In the genomic region with DNA sequence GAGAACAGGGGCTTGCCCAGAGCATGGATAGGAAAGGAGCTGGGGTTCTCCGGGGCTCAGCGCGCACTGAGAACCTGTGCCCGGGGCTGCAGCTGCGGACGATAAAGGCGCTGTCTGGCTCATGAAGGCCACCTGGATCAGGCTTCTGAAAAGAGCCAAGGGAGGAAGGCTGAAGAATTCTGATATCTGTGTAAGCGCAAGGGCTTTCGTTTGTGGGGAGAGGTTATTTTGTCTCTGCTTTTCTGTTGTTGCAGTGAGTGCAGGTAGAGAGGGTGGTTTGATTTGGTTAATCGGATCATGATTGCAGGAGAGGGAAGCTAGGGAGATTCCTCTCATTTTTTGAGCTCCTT, we compare ENCODE assay signal across 9 cellular contexts.
DNase-seq lines count a peak whose midpoint lies in the region; ATAC-seq and TF ChIP-seq lines count a peak whose summit lies in the region.
"Had no signal": no experiment of that assay in that cellular context is flagged by ENCODE, and none has a peak within 500 bp of the region (broad histone marks: within the 10 kb centered on the region; RNA-seq: fewer than 3 reads in every experiment).

No MANE protein-coding gene starts in this region.

- H3K4me1 ChIP-seq in esophagus squamous epithelium: peaks cover 0 to 14% (median 4%) of the 10 kb centered on the region in 3 donors

- DNase-seq in WTC11 (ENCODE audit: low spot score): peak; percentile 48
- DNase-seq in left colon: peak in 1 of 2 donors; percentile 49
- no peak for DNase-seq in esophagus squamous epithelium (lab: John Stamatoyannopoulos, UW)
- no peak for DNase-seq in T-helper 17 cell
- DNase-seq in NCI-H187 (lab: John Stamatoyannopoulos, UW): no peak
- DNase-seq: brain microvascular endothelial cell had no signal

- H3K9me3 ChIP-seq in esophagus squamous epithelium (no peaks in the 10 kb centered on the region), T-helper 17 cell (ENCODE audit: control insufficient read depth, low read length, poor library complexity, severe bottlenecking) (no peaks in the 10 kb centered on the region)

- POLR2A ChIA-PET in WTC11 (lab: Charles Lee): no interaction called here

- 19 to 29% methylated on average over 6 to 10 of the region's 10 CpGs for WGBS in esophagus squamous epithelium, 2 donors

- H3K4me3 Mint-ChIP-seq in WTC11: peak overlapping the region; percentile 80
- H3K4me3 Mint-ChIP-seq in T-helper 17 cell: no peak overlapping the region

- TF ChIP-seq POLR2A in esophagus squamous epithelium (IDR thresholded peaks at IDR 0.05): no peak

- H3K27ac ChIP-seq in 22Rv1 (peak overlapping the region; percentile 88), esophagus squamous epithelium (no peak overlapping the region)
- H3K27ac ChIP-seq: brain microvascular endothelial cell had no signal

- intact Hi-C loops in left colon (cut with DNase I, micrococcal nuclease): no loop called here
- intact Hi-C loops in esophagus squamous epithelium (cut with DNase I): no loop called here

- CTCF ChIA-PET in WTC11 (lab: Charles Lee): no interaction called here

- H3K27ac Mint-ChIP-seq in WTC11: no peak overlapping the region
- H3K27ac Mint-ChIP-seq in T-helper 17 cell: no peak overlapping the region

- no peaks in the 10 kb centered on the region; the same call in 1 of the 2 replicates for H3K27me3 Mint-ChIP-seq in WTC11 (ENCODE audit: low read depth)
- H3K27me3 Mint-ChIP-seq in T-helper 17 cell: peaks cover 38% of the 10 kb centered on the region

- H3K36me3 Mint-ChIP-seq in WTC11 (no peaks in the 10 kb centered on the region), T-helper 17 cell (ENCODE audit: low read depth) (no peaks in the 10 kb centered on the region)

- ATAC-seq in GM19324 (IDR thresholded peaks at IDR 0.05; ENCODE audit: low FRiP score, unreplicated experiment) (peak; percentile 35), WTC11 (peak; percentile 96), left colon (peak; percentile 66), GM21723 (IDR thresholded peaks at IDR 0.05; ENCODE audit: unreplicated experiment) (no peak), T-helper 17 cell (no peak)

- H3K4me3 ChIP-seq in esophagus squamous epithelium: peak overlapping the region in 1 of 4 donors; percentile 16

- no peaks in the 10 kb centered on the region for H3K36me3 ChIP-seq in esophagus squamous epithelium
- H3K36me3 ChIP-seq: brain microvascular endothelial cell had no signal

- H3K27me3 ChIP-seq in esophagus squamous epithelium: no peaks in the 10 kb centered on the region
- H3K27me3 ChIP-seq: brain microvascular endothelial cell had no signal

- no peaks in the 10 kb centered on the region for H3K9me3 Mint-ChIP-seq in WTC11

- TF ChIP-seq CTCF in 22Rv1 (IDR thresholded peaks at IDR 0.05) (0 out of 2 replicates have a peak, but pooled peaks have one; percentile 6), WTC11 (IDR thresholded peaks at IDR 0.05) (no peak), esophagus squamous epithelium (IDR thresholded peaks at IDR 0.05) (no peak)

- H3K4me1 Mint-ChIP-seq in WTC11 (peaks cover 20% of the 10 kb centered on the region), T-helper 17 cell (peaks cover 11% of the 10 kb centered on the region)

TF ChIP-seq in WTC11, 78 proteins besides CTCF, POLR2A, EP300 and RAD21 (continues in another document):
- TF ChIP-seq ESRRA (CRISPR knock-in tag; IDR thresholded peaks at IDR 0.05; ENCODE audit: borderline replicate concordance) (no peak), ZNF263 (CRISPR knock-in tag; IDR thresholded peaks at IDR 0.05; ENCODE audit: low read depth) (no peak), ZNF423 (CRISPR knock-in tag; IDR thresholded peaks at IDR 0.05) (no peak), ZBTB43 (CRISPR knock-in tag; IDR thresholded peaks at IDR 0.05) (no peak), JAZF1 (CRISPR knock-in tag; IDR thresholded peaks at IDR 0.05) (no peak), CREM (CRISPR knock-in tag; IDR thresholded peaks at IDR 0.05) (no peak), FOXK1 (CRISPR knock-in tag; IDR thresholded peaks at IDR 0.05) (no peak), GABPB1 (CRISPR knock-in tag; IDR thresholded peaks at IDR 0.05) (no peak), NR2C2 (CRISPR knock-in tag; IDR thresholded peaks at IDR 0.05) (no peak), KAT7 (CRISPR knock-in tag; IDR thresholded peaks at IDR 0.05; ENCODE audit: borderline replicate concordance) (no peak)
- TF ChIP-seq, protein P1, sequence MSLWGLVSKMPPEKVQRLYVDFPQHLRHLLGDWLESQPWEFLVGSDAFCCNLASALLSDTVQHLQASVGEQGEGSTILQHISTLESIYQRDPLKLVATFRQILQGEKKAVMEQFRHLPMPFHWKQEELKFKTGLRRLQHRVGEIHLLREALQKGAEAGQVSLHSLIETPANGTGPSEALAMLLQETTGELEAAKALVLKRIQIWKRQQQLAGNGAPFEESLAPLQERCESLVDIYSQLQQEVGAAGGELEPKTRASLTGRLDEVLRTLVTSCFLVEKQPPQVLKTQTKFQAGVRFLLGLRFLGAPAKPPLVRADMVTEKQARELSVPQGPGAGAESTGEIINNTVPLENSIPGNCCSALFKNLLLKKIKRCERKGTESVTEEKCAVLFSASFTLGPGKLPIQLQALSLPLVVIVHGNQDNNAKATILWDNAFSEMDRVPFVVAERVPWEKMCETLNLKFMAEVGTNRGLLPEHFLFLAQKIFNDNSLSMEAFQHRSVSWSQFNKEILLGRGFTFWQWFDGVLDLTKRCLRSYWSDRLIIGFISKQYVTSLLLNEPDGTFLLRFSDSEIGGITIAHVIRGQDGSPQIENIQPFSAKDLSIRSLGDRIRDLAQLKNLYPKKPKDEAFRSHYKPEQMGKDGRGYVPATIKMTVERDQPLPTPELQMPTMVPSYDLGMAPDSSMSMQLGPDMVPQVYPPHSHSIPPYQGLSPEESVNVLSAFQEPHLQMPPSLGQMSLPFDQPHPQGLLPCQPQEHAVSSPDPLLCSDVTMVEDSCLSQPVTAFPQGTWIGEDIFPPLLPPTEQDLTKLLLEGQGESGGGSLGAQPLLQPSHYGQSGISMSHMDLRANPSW (CRISPR knock-in tag; conservative IDR thresholded peaks at IDR 0.05; ENCODE audit: low read depth): no peak
- TF ChIP-seq, protein P2, sequence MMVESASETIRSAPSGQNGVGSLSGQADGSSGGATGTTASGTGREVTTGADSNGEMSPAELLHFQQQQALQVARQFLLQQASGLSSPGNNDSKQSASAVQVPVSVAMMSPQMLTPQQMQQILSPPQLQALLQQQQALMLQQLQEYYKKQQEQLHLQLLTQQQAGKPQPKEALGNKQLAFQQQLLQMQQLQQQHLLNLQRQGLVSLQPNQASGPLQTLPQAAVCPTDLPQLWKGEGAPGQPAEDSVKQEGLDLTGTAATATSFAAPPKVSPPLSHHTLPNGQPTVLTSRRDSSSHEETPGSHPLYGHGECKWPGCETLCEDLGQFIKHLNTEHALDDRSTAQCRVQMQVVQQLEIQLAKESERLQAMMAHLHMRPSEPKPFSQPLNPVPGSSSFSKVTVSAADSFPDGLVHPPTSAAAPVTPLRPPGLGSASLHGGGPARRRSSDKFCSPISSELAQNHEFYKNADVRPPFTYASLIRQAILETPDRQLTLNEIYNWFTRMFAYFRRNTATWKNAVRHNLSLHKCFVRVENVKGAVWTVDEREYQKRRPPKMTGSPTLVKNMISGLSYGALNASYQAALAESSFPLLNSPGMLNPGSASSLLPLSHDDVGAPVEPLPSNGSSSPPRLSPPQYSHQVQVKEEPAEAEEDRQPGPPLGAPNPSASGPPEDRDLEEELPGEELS (CRISPR knock-in tag; IDR thresholded peaks at IDR 0.05): no peak
- TF ChIP-seq, protein P3, sequence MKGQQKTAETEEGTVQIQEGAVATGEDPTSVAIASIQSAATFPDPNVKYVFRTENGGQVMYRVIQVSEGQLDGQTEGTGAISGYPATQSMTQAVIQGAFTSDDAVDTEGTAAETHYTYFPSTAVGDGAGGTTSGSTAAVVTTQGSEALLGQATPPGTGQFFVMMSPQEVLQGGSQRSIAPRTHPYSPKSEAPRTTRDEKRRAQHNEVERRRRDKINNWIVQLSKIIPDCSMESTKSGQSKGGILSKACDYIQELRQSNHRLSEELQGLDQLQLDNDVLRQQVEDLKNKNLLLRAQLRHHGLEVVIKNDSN (CRISPR knock-in tag; IDR thresholded peaks at IDR 0.05): no peak

Comparison
In these comparisons a context has a peak if more than half of its experiments do, and no peak if none do; other contexts are left out.
1. ATAC-seq: peak in GM19324 (single experiment), WTC11 (single experiment) and left colon (single experiment); none in GM21723 (single experiment) and T-helper 17 cell (single experiment).